Comparison of ENCODE assay signal across 9 cellular contexts in genomic region chr16:27232061-27232841, GRCh38. TPM values are rescaled to one million over a fixed set of nuclear protein-coding genes. Genes with fewer than 3 reads are reported as not detected.
DNase-seq lines count a peak whose midpoint lies in the region; ATAC-seq and TF ChIP-seq lines count a peak whose summit lies in the region.
"Had no signal": no experiment of that assay in that cellular context is flagged by ENCODE, and none has a peak within 500 bp of the region (broad histone marks: within the 10 kb centered on the region; RNA-seq: fewer than 3 reads in every experiment).

No MANE protein-coding gene starts in this region.

- no peak overlapping the region for H3K4me3 ChIP-seq in gastrocnemius medialis
- H3K4me3 ChIP-seq: lung had no signal

- POLR2A ChIA-PET in activated B cell treated with CpG ODN at 0.5 μM for 24 hours (lab: Charles Lee) (interaction anchor here (0.8 to 11.1 kb wide), 22 partner anchors 22 to 221 kb away, joined by 3 to 96 read pairs (median 6); partner anchors contain the start of gene KDM8), HEK293T (lab: Yijun Ruan, JAX) (no interaction called here)

- H3K27me3 ChIP-seq in gastrocnemius medialis, result no peaks in the 10 kb centered on the region

- peaks cover 33% of the 10 kb centered on the region for H3K36me3 Mint-ChIP-seq in activated B cell treated with CpG ODN at 0.5 μM for 24 hours (ENCODE audit: low read depth)

- ATAC-seq in HG02759 (IDR thresholded peaks at IDR 0.05; ENCODE audit: unreplicated experiment) (peak; percentile 71), activated B cell treated with CpG ODN at 0.5 μM for 24 hours (ENCODE audit: low read depth) (peak; percentile 65), gastrocnemius medialis (no peak)

- H3K9me3 Mint-ChIP-seq in activated B cell treated with CpG ODN at 0.5 μM for 24 hours, result no peaks in the 10 kb centered on the region

- H3K27ac Mint-ChIP-seq in activated B cell treated with CpG ODN at 0.5 μM for 24 hours, result peak overlapping the region; percentile 89

- TF ChIP-seq POLR2A in gastrocnemius medialis (IDR thresholded peaks at IDR 0.05), result no peak

- H3K27ac ChIP-seq in gastrocnemius medialis, result no peak overlapping the region

- H3K4me1 Mint-ChIP-seq in activated B cell treated with CpG ODN at 0.5 μM for 24 hours, result peaks cover 92% of the 10 kb centered on the region

- H3K36me3 ChIP-seq in gastrocnemius medialis, result peaks cover 0 to 9% of the 10 kb centered on the region in 2 donors

- intact Hi-C loops in activated B cell treated with CpG ODN at 0.5 μM for 24 hours (cut with micrococcal nuclease), result no loop called here
- intact Hi-C loops in gastrocnemius medialis (cut with DNase I; ENCODE audit: low total_unique reads), result no loop called here

- peaks cover 20 to 31% of the 10 kb centered on the region in 2 donors for H3K4me1 ChIP-seq in gastrocnemius medialis

- in situ Hi-C loops in gastrocnemius medialis (cut with MboI; ENCODE audit: low sequenced_read_pairs in 4 of 4), result loop anchor here in 2 of 4 donors (5.0 to 25.0 kb wide), 2 partner anchors 130 kb away; no protein-coding TSS in a partner anchor

- no peaks in the 10 kb centered on the region for H3K9me3 ChIP-seq in gastrocnemius medialis

- DNase-seq in GF-D8 (lab: John Stamatoyannopoulos, UW) (peak; percentile 13), activated B cell treated with CpG ODN at 0.5 μM for 24 hours (peak; percentile 44), myocyte (ENCODE audit: low read depth) (peak; percentile 48), NCI-H2081 treated with DMSO at 0.1 percent for 48 hours (lab: John Stamatoyannopoulos, UW) (no peak), HEK293T (ENCODE audit: extremely low spot score) (no peak), gastrocnemius medialis (no peak), middle frontal gyrus (ENCODE audit: extremely low spot score, low spot score) (no peak)

- CTCF ChIA-PET in activated B cell treated with CpG ODN at 0.5 μM for 24 hours (lab: Charles Lee) (interaction anchor here (0.8 to 3.5 kb wide), 11 partner anchors 18 to 176 kb away, joined by 3 to 21 read pairs (median 4); no protein-coding TSS in a partner anchor), HEK293T (lab: Yijun Ruan, JAX) (no interaction called here)

- TF ChIP-seq CTCF in activated B cell treated with CpG ODN at 0.5 μM for 24 hours (IDR thresholded peaks at IDR 0.05), result no peak
- TF ChIP-seq CTCF in gastrocnemius medialis (IDR thresholded peaks at IDR 0.05 in 4 of 5, conservative IDR thresholded peaks at IDR 0.05 in 1 of 5), result no peak

- peak overlapping the region; percentile 60 for H3K4me3 Mint-ChIP-seq in activated B cell treated with CpG ODN at 0.5 μM for 24 hours

- no peaks in the 10 kb centered on the region for H3K27me3 Mint-ChIP-seq in activated B cell treated with CpG ODN at 0.5 μM for 24 hours

TF ChIP-seq in HEK293T, 16 proteins besides CTCF, POLR2A, EP300 and RAD21:
- TF ChIP-seq FOXM1 (IDR thresholded peaks at IDR 0.05; ENCODE audit: borderline replicate concordance) (no peak), CTBP1 (IDR thresholded peaks at IDR 0.05; ENCODE audit: borderline replicate concordance) (no peak), FOXK2 (IDR thresholded peaks at IDR 0.05) (no peak)

RNA-seq across cellular contexts. Expression of gene KDM8, which starts 28.9 kb away (rescaled TPM):
- 13.4 and 17.9 TPM in 2 replicates for total RNA-seq in activated B cell treated with CpG ODN at 0.5 μM for 24 hours
- 4.3 and 7.2 TPM in 2 replicates for total RNA-seq in myocyte
- polyA plus RNA-seq in myocyte (2012), result 3.6 TPM
- 1 to 10 TPM; 3.2 to 6.3 (median 5.1) TPM for total RNA-seq in gastrocnemius medialis

RNA-seq across cellular contexts. Expression of gene NSMCE1, which starts 36.3 kb away (rescaled TPM):
- total RNA-seq in activated B cell treated with CpG ODN at 0.5 μM for 24 hours (61.0 and 68.3 TPM in 2 replicates), myocyte (46.6 and 65.0 TPM in 2 replicates), gastrocnemius medialis (10 to 100 TPM; 20.2 to 29.1 (median 22.0) TPM)
- 100 TPM for polyA plus RNA-seq in myocyte (2012)

Comparison
In these comparisons a context has a peak if more than half of its experiments do, and no peak if none do; other contexts are left out.
1. DNase-seq: peak in GF-D8 (single experiment), activated B cell treated with CpG ODN at 0.5 μM for 24 hours (single experiment) and myocyte (single experiment); none in NCI-H2081 treated with DMSO at 0.1 percent for 48 hours (single experiment), HEK293T (single experiment), gastrocnemius medialis (0 of 2) and middle frontal gyrus (single experiment).
2. ATAC-seq: peak in HG02759 (single experiment) and activated B cell treated with CpG ODN at 0.5 μM for 24 hours (single experiment); none in gastrocnemius medialis (0 of 2).